Comparison of ENCODE assay signal across 22 cellular contexts in genomic region chr12:26855337-26856089, GRCh38.
"Had no signal": no experiment of that assay in that cellular context is flagged by ENCODE, and none has a peak within 500 bp of the region (broad histone marks: within the 10 kb centered on the region; RNA-seq: fewer than 3 reads in every experiment).

No MANE protein-coding gene starts in this region.

- H3K4me1 ChIP-seq: prostate gland, testis had no signal

- H3K9me3 Mint-ChIP-seq: activated B cell treated with CpG ODN at 0.5 μM for 24 hours; activated CD4-positive, alpha-beta T cell treated with anti-CD3 and anti-CD28 coated beads, Interleukin-2, amount 10 ng/mL, durations not matched to agents 24 days and 14 days; activated T-cell treated with anti-CD3 and anti-CD28 coated beads, Interleukin-2, amount 50 U/mL, for 4 hours; brain; naive B cell; neural crest cell; T-helper 2 cell treated with Interferon-gamma antibody and Interleukin-4, amounts not matched to agents 5 μg/mL and 100 μg/mL, for 36 hours; type B pancreatic cell had no signal

- H3K4me1 Mint-ChIP-seq: activated B cell treated with CpG ODN at 0.5 μM for 24 hours; activated CD4-positive, alpha-beta T cell treated with anti-CD3 and anti-CD28 coated beads, Interleukin-2, amount 10 ng/mL, durations not matched to agents 24 days and 14 days; brain; naive B cell; neural crest cell had no signal

- ATAC-seq: activated CD8-positive, alpha-beta T cell treated with anti-CD3 and anti-CD28 coated beads, Interleukin-2, amount 10 ng/mL, durations not matched to agents 7 days and 5 days; activated T-cell treated with anti-CD3 and anti-CD28 coated beads, Interleukin-2, amount 50 U/mL, for 4 hours; mucosa of descending colon had no signal

- H3K4me3 ChIP-seq: dorsolateral prefrontal cortex, mucosa of descending colon, prostate gland, right atrium auricular region, skin epidermis, testis had no signal

- H3K27me3 Mint-ChIP-seq: activated B cell treated with CpG ODN at 0.5 μM for 24 hours, naive B cell, type B pancreatic cell had no signal

- DNase-seq: activated B cell treated with CpG ODN at 0.5 μM for 24 hours; activated CD4-positive, alpha-beta T cell treated with anti-CD3 and anti-CD28 coated beads, Interleukin-2, amount 10 ng/mL, durations not matched to agents 24 days and 14 days; activated CD8-positive, alpha-beta T cell treated with anti-CD3 and anti-CD28 coated beads, Interleukin-2, amount 10 ng/mL, durations not matched to agents 7 days and 5 days; activated gamma-delta T cell; activated T-cell treated with anti-CD3 and anti-CD28 coated beads, Interleukin-2, amount 50 U/mL, for 4 hours; caudate nucleus; dorsolateral prefrontal cortex; foreskin fibroblast; mesenchymal stem cell; mucosa of descending colon; naive B cell; testis had no signal

- H3K4me3 Mint-ChIP-seq: activated B cell treated with CpG ODN at 0.5 μM for 24 hours; activated CD4-positive, alpha-beta T cell treated with anti-CD3 and anti-CD28 coated beads, Interleukin-2, amount 10 ng/mL, durations not matched to agents 24 days and 14 days; activated CD8-positive, alpha-beta T cell treated with anti-CD3 and anti-CD28 coated beads, Interleukin-2, amount 10 ng/mL, durations not matched to agents 7 days and 5 days; activated naive CD8-positive, alpha-beta T cell; activated T-cell treated with anti-CD3 and anti-CD28 coated beads, Interleukin-2, amount 50 U/mL, for 4 hours; brain; naive B cell; neural crest cell; T-helper 2 cell treated with Interferon-gamma antibody and Interleukin-4, amounts not matched to agents 5 μg/mL and 100 μg/mL, for 36 hours; type B pancreatic cell had no signal

- H3K27ac Mint-ChIP-seq: activated B cell treated with CpG ODN at 0.5 μM for 24 hours; activated CD4-positive, alpha-beta T cell treated with anti-CD3 and anti-CD28 coated beads, Interleukin-2, amount 10 ng/mL, durations not matched to agents 24 days and 14 days; activated CD8-positive, alpha-beta T cell treated with anti-CD3 and anti-CD28 coated beads, Interleukin-2, amount 10 ng/mL, durations not matched to agents 7 days and 5 days; activated naive CD8-positive, alpha-beta T cell; brain; naive B cell; T-helper 2 cell treated with Interferon-gamma antibody and Interleukin-4, amounts not matched to agents 5 μg/mL and 100 μg/mL, for 36 hours; type B pancreatic cell had no signal

- H3K27me3 ChIP-seq: dorsolateral prefrontal cortex, right atrium auricular region, testis had no signal

- H3K27ac ChIP-seq: dorsolateral prefrontal cortex, prostate gland, right atrium auricular region, skin epidermis, testis had no signal

- H3K9me3 ChIP-seq: mucosa of descending colon, prostate gland, right atrium auricular region, testis had no signal

- H3K36me3 Mint-ChIP-seq: activated naive CD8-positive, alpha-beta T cell; brain; naive B cell; type B pancreatic cell had no signal

- FAIRE-seq: colon, TTC549 had no signal
